8 cellular contexts compared by ENCODE assay signal in genomic region chr2:160269365-160269764, GRCh38.
DNase-seq lines count a peak whose midpoint lies in the region; ATAC-seq and TF ChIP-seq lines count a peak whose summit lies in the region.

No MANE protein-coding gene starts in this region.

- DNase-seq in T-helper 2 cell treated with Interferon-gamma antibody and Interleukin-4, amounts not matched to agents 5 μg/mL and 100 μg/mL, for 36 hours (ENCODE audit: low spot score): no peak
- no peak for DNase-seq in T-helper 2 cell
- DNase-seq in T-cell: no peak
- DNase-seq in glutamatergic neuron: no peak
- DNase-seq in gastrocnemius medialis: no peak
- DNase-seq in stimulated activated CD4-positive, alpha-beta T cell treated with anti-CD3 and anti-CD28 coated beads, Interleukin-15, amount 100 ng/mL, for 24 hours: no peak
- DNase-seq in GM19238 (ENCODE audit: insufficient read length, low spot score): no peak
- DNase-seq in DMS 273 treated with DMSO at 0.1 percent for 48 hours (lab: John Stamatoyannopoulos, UW): no peak

- TF ChIP-seq CTCF in glutamatergic neuron (IDR thresholded peaks at IDR 0.05; ENCODE audit: partially characterized antibody, unreplicated experiment) (no peak), gastrocnemius medialis (IDR thresholded peaks at IDR 0.05 in 4 of 5, conservative IDR thresholded peaks at IDR 0.05 in 1 of 5) (no peak)

- H3K27ac ChIP-seq in gastrocnemius medialis: peak overlapping the region; percentile 93 to 99 (median 98)

- CTCF ChIA-PET in T-cell (lab: Charles Lee): interaction anchor here (0.7 to 1.6 kb wide), 6 partner anchors 18 to 1311 kb away, joined by 3 to 12 read pairs (median 4); no protein-coding TSS in a partner anchor

- peak in 2 of 4 experiments; percentile 27 to 28 for ATAC-seq in T-cell (replicated peaks in 1 of 4)
- ATAC-seq in gastrocnemius medialis: peak; percentile 17 to 25

- no peak for TF ChIP-seq POLR2A in gastrocnemius medialis (IDR thresholded peaks at IDR 0.05)

- no peaks in the 10 kb centered on the region for H3K27me3 ChIP-seq in gastrocnemius medialis

- H3K4me3 Mint-ChIP-seq in T-helper 2 cell treated with Interferon-gamma antibody and Interleukin-4, amounts not matched to agents 5 μg/mL and 100 μg/mL, for 36 hours: peak overlapping the region; percentile 76
- H3K4me3 Mint-ChIP-seq in T-cell: peak overlapping the region; percentile 79 to 87 (median 81)
- peak overlapping the region; percentile 83 for H3K4me3 Mint-ChIP-seq in glutamatergic neuron (ENCODE audit: unreplicated experiment)

- peaks cover 22% of the 10 kb centered on the region for H3K4me1 Mint-ChIP-seq in T-helper 2 cell treated with Interferon-gamma antibody and Interleukin-4, amounts not matched to agents 5 μg/mL and 100 μg/mL, for 36 hours (ENCODE audit: low read depth)
- H3K4me1 Mint-ChIP-seq in T-cell (peaks cover 38 to 41% (median 39%) of the 10 kb centered on the region in 3 donors), glutamatergic neuron (ENCODE audit: low read depth, unreplicated experiment) (peaks cover 50% of the 10 kb centered on the region)

- H3K36me3 ChIP-seq in gastrocnemius medialis: no peaks in the 10 kb centered on the region

- H3K36me3 Mint-ChIP-seq in T-helper 2 cell treated with Interferon-gamma antibody and Interleukin-4, amounts not matched to agents 5 μg/mL and 100 μg/mL, for 36 hours (ENCODE audit: low read depth): peaks cover 33% of the 10 kb centered on the region
- H3K36me3 Mint-ChIP-seq in T-cell: peaks cover 9% of the 10 kb centered on the region
- no peaks in the 10 kb centered on the region for H3K36me3 Mint-ChIP-seq in glutamatergic neuron (ENCODE audit: unreplicated experiment)

- H3K4me3 ChIP-seq in gastrocnemius medialis: peak overlapping the region; percentile 62 to 84 (median 74)

- POLR2A ChIA-PET in T-cell (lab: Charles Lee): interaction anchor here in 1 of 2 donors (1.2 kb wide), 1 partner anchor 22 kb away, joined by 3 read pairs; no protein-coding TSS in a partner anchor

- H3K9me3 Mint-ChIP-seq in T-helper 2 cell treated with Interferon-gamma antibody and Interleukin-4, amounts not matched to agents 5 μg/mL and 100 μg/mL, for 36 hours: no peaks in the 10 kb centered on the region
- H3K9me3 Mint-ChIP-seq in T-cell (no peaks in the 10 kb centered on the region), glutamatergic neuron (ENCODE audit: unreplicated experiment) (peaks cover 16% of the 10 kb centered on the region)

- H3K27ac Mint-ChIP-seq in T-helper 2 cell treated with Interferon-gamma antibody and Interleukin-4, amounts not matched to agents 5 μg/mL and 100 μg/mL, for 36 hours: no peak overlapping the region
- H3K27ac Mint-ChIP-seq in T-cell (peak overlapping the region; percentile 83 to 91), glutamatergic neuron (ENCODE audit: unreplicated experiment) (peak overlapping the region; percentile 98)

- in situ Hi-C loops in gastrocnemius medialis (cut with MboI; ENCODE audit: low sequenced_read_pairs in 4 of 4): no loop called here

- intact Hi-C loops in gastrocnemius medialis (cut with DNase I; ENCODE audit: low total_unique reads): no loop called here

- peaks cover 11 to 24% of the 10 kb centered on the region in 2 donors for H3K4me1 ChIP-seq in gastrocnemius medialis

- H3K9me3 ChIP-seq in gastrocnemius medialis: no peaks in the 10 kb centered on the region

- peaks cover 10% of the 10 kb centered on the region for H3K27me3 Mint-ChIP-seq in T-helper 2 cell treated with Interferon-gamma antibody and Interleukin-4, amounts not matched to agents 5 μg/mL and 100 μg/mL, for 36 hours (ENCODE audit: low read depth)
- H3K27me3 Mint-ChIP-seq in T-cell (no peaks in the 10 kb centered on the region), glutamatergic neuron (ENCODE audit: unreplicated experiment) (peaks cover 8% of the 10 kb centered on the region)
